In genomic region chr17:81387235-81388060, GRCh38 we compare ENCODE assay signal across 8 cellular contexts. TPM values are rescaled to one million over a fixed set of nuclear protein-coding genes. Genes with fewer than 3 reads are reported as not detected.
DNase-seq lines count a peak whose midpoint lies in the region; ATAC-seq and TF ChIP-seq lines count a peak whose summit lies in the region.

No MANE protein-coding gene starts in this region.

- H3K4me1 Mint-ChIP-seq in nephron = peaks cover 64% of the 10 kb centered on the region

- H3K4me1 ChIP-seq in BE2C (peaks cover 31% of the 10 kb centered on the region), HUES48 (ENCODE audit: control insufficient read depth, insufficient read depth, low read length) (peaks cover 6% of the 10 kb centered on the region; the same call in 1 of the 2 replicates), tibial artery (peaks cover 0 to 64% (median 48%) of the 10 kb centered on the region in 4 donors)

- DNase-seq in BE2C = no peak
- peak; percentile 43 for DNase-seq in activated CD8-positive, alpha-beta memory T cell treated with anti-CD3 and anti-CD28 coated beads, Interleukin-2, amount 50 U/mL, for 4 hours
- peak; percentile 58 for DNase-seq in fibroblast of peridontal ligament (ENCODE audit: extremely low read depth)
- peak in 1 of 2 donors; percentile 65 for DNase-seq in tibial artery

- no peak overlapping the region for H3K9ac ChIP-seq in HUES48 (ENCODE audit: low read depth, low read length)

- H3K27ac ChIP-seq in HUES48 (ENCODE audit: low read depth, low read length) (peak overlapping the region; percentile 68), tibial artery (peak overlapping the region; percentile 91 to 96)

- H3K4me3 ChIP-seq in BE2C (ENCODE audit: low read depth, low read length) = peak overlapping the region; percentile 63
- peak overlapping the region; percentile 57 for H3K4me3 ChIP-seq in HUES48 (ENCODE audit: low read depth, low read length)
- H3K4me3 ChIP-seq in tibial artery = peak overlapping the region; percentile 74 to 83

- peak overlapping the region; percentile 80 to 89 (median 86) for H3K4me3 Mint-ChIP-seq in nephron

- peaks cover 13% of the 10 kb centered on the region for H3K27me3 ChIP-seq in BE2C
- peaks cover 88% of the 10 kb centered on the region for H3K27me3 ChIP-seq in HUES48 (ENCODE audit: control insufficient read depth, insufficient read depth, low read length)
- peaks cover 0 to 13% of the 10 kb centered on the region in 2 donors for H3K27me3 ChIP-seq in tibial artery

- TF ChIP-seq CTCF in BE2C (IDR thresholded peaks at IDR 0.05; ENCODE audit: low read depth, low read length) = no peak
- no peak for TF ChIP-seq CTCF in nephron (IDR thresholded peaks at IDR 0.05; ENCODE audit: unreplicated experiment in 3 of 3)
- TF ChIP-seq CTCF in tibial artery (IDR thresholded peaks at IDR 0.05) = no peak

- H3K9me3 ChIP-seq in BE2C (no peaks in the 10 kb centered on the region), HUES48 (ENCODE audit: control insufficient read depth, insufficient read depth, low read length) (no peaks in the 10 kb centered on the region), tibial artery (no peaks in the 10 kb centered on the region)

- ATAC-seq in GM18858 (IDR thresholded peaks at IDR 0.05; ENCODE audit: unreplicated experiment) (no peak), HG03342 (IDR thresholded peaks at IDR 0.05; ENCODE audit: unreplicated experiment) (no peak)

- peak overlapping the region; percentile 86 to 97 (median 96) for H3K27ac Mint-ChIP-seq in nephron

- no peaks in the 10 kb centered on the region for H3K36me3 ChIP-seq in BE2C
- H3K36me3 ChIP-seq in HUES48 (ENCODE audit: control insufficient read depth, insufficient read depth, low read length) = no peaks in the 10 kb centered on the region
- H3K36me3 ChIP-seq in tibial artery = no peaks in the 10 kb centered on the region

- H3K9me3 Mint-ChIP-seq in nephron = no peaks in the 10 kb centered on the region

- H3K36me3 Mint-ChIP-seq in nephron (ENCODE audit: low read depth) = no peaks in the 10 kb centered on the region

- no peaks in the 10 kb centered on the region for H3K27me3 Mint-ChIP-seq in nephron (ENCODE audit: low read depth)

- intact Hi-C loops in tibial artery (cut with DNase I; ENCODE audit: low total_unique reads) = loop anchor here (5.0 kb wide), 1 partner anchor 95 kb away; no protein-coding TSS in a partner anchor

RNA-seq across cellular contexts. Expression of gene BAHCC1, which starts 7.8 kb away (rescaled TPM):
- 23.2 TPM for polyA plus RNA-seq in BE2C (2012; ENCODE audit: insufficient read depth, insufficient read length, low read depth)
